ENCODE assay signal across 8 cellular contexts in genomic region chr22:31943976-31944699, GRCh38. TPM values are rescaled to one million over a fixed set of nuclear protein-coding genes. Genes with fewer than 3 reads are reported as not detected.
A peak's percentile ranks its signal among the peaks of the same experiment; 100 is the strongest.
DNase-seq lines count a peak whose midpoint lies in the region; TF ChIP-seq lines count a peak whose summit lies in the region.

Gene YWHAH (plus strand): TSS chr22:31944535. CDS start chr22:31944734, 199 bp downstream.

- H2AFZ ChIP-seq in H9 (ENCODE audit: low read length) (no peak within 1 kb of the TSS), MM.1S (ENCODE audit: low read length) (peak within 1 kb of the TSS; percentile 86)

- peak within 1 kb of the TSS; percentile 65 for H4K5ac ChIP-seq in H9 (ENCODE audit: insufficient read length, low read depth, low read length)

- peak within 1 kb of the TSS; percentile 67 for H2BK5ac ChIP-seq in H9 (ENCODE audit: insufficient read length, low read length)

- H3K4me3 Mint-ChIP-seq in H9, result peak within 1 kb of the TSS in 1 of 2 experiments; percentile 84; a peak in 3 of 5 replicates
- no peak within 1 kb of the TSS for H3K4me3 Mint-ChIP-seq in activated naive CD4-positive, alpha-beta T cell treated with anti-CD3 and anti-CD28 coated beads for 36 hours

- no peak within 1 kb of the TSS for H4K91ac ChIP-seq in H9 (ENCODE audit: insufficient read length, low read depth, low read length)

- H3K36me3 ChIP-seq in MM.1S (replicated peaks; ENCODE audit: insufficient read depth, low read length), result peaks cover 5% of the 10 kb centered on the region; the same call in 1 of the 2 replicates

- H3K27me3 ChIP-seq in H9 (ENCODE audit: insufficient read depth, low read length) (no peaks in the 10 kb centered on the region), MM.1S (replicated peaks; ENCODE audit: insufficient read depth, low read length) (no peaks in the 10 kb centered on the region)

- H2BK20ac ChIP-seq in H9 (ENCODE audit: low read depth, low read length, poor library complexity, severe bottlenecking), result no peak within 1 kb of the TSS

- H3K27ac Mint-ChIP-seq in H9, result peak within 1 kb of the TSS; percentile 92 to 97 (median 95); a peak in 5 of 7 replicates
- peak within 1 kb of the TSS; percentile 87 for H3K27ac Mint-ChIP-seq in activated naive CD4-positive, alpha-beta T cell treated with anti-CD3 and anti-CD28 coated beads for 36 hours

- TF ChIP-seq CTCF in H9 (conservative IDR thresholded peaks at IDR 0.05) (no peak), MM.1S (IDR thresholded peaks at IDR 0.05; ENCODE audit: low read length) (no peak)

- in situ Hi-C loops in G401 (cut with HindIII; ENCODE audit: low sequenced_read_pairs), result no loop called here

- no peak within 1 kb of the TSS for H3K56ac ChIP-seq in H9 (ENCODE audit: insufficient read length, low read depth, low read length)

- peak within 1 kb of the TSS; percentile 93 for H3K4me2 ChIP-seq in H9 (ENCODE audit: insufficient read depth, insufficient read length, low read length)
- H3K4me2 ChIP-seq in MM.1S (ENCODE audit: low read depth, low read length), result peak within 1 kb of the TSS; percentile 95

- H3K4me1 Mint-ChIP-seq in H9, result peaks cover 11 to 12% of the 10 kb centered on the region in 2 experiments
- peaks cover 18% of the 10 kb centered on the region for H3K4me1 Mint-ChIP-seq in activated naive CD4-positive, alpha-beta T cell treated with anti-CD3 and anti-CD28 coated beads for 36 hours (ENCODE audit: low read depth)

- H3K23me2 ChIP-seq in H9 (ENCODE audit: insufficient read length, low read depth, low read length, poor library complexity, severe bottlenecking), result peaks cover 14% of the 10 kb centered on the region

- H3K14ac ChIP-seq in H9 (ENCODE audit: insufficient read depth, low read length), result peak within 1 kb of the TSS; percentile 99

- H3F3A ChIP-seq in MM.1S (ENCODE audit: insufficient read depth, low read length), result peaks cover 9% of the 10 kb centered on the region

- H3K27ac ChIP-seq in H9 (ENCODE audit: insufficient read length, low read depth, low read length), result peak within 1 kb of the TSS; percentile 10
- H3K27ac ChIP-seq in MM.1S (ENCODE audit: low read length), result peak within 1 kb of the TSS; percentile 74

- CTCF ChIA-PET in activated naive CD4-positive, alpha-beta T cell treated with anti-CD3 and anti-CD28 coated beads for 36 hours (lab: Charles Lee), result interaction anchor here (0.7 to 1.0 kb wide), 2 partner anchors 27 to 278 kb away, joined by 3 read pairs; no protein-coding TSS in a partner anchor

- no peaks in the 10 kb centered on the region for H3K9me2 ChIP-seq in MM.1S (replicated peaks; ENCODE audit: insufficient read depth, low read length)

- H2BK12ac ChIP-seq in H9 (ENCODE audit: insufficient read length, low read depth, low read length), result peak within 1 kb of the TSS; percentile 75

- peaks cover 12% of the 10 kb centered on the region for H3K27me3 Mint-ChIP-seq in H9 (ENCODE audit: low read depth)
- no peaks in the 10 kb centered on the region for H3K27me3 Mint-ChIP-seq in activated naive CD4-positive, alpha-beta T cell treated with anti-CD3 and anti-CD28 coated beads for 36 hours (ENCODE audit: low read depth)

- peak within 1 kb of the TSS; percentile 92 for H3K9ac ChIP-seq in H9 (ENCODE audit: extremely low read depth, insufficient read length, low read length)
- peak within 1 kb of the TSS; percentile 85 for H3K9ac ChIP-seq in MM.1S (ENCODE audit: low read length)

- H3K79me1 ChIP-seq in H9 (ENCODE audit: insufficient read depth, low read depth, low read length, poor library complexity, severe bottlenecking), result peaks cover 3% of the 10 kb centered on the region

- H3K18ac ChIP-seq in H9 (ENCODE audit: insufficient read length, low read depth, low read length), result peak within 1 kb of the TSS; percentile 99

- H3K4me1 ChIP-seq in H9 (ENCODE audit: insufficient read depth, low read length) (no peaks in the 10 kb centered on the region; the same call in 1 of the 2 replicates), MM.1S (ENCODE audit: low read length) (peaks cover 14% of the 10 kb centered on the region)

- no CpG with 5 or more reads among the region's 86 CpGs for WGBS in H9 (ENCODE audit: extremely low coverage, insufficient read length, low lambda C conversion rate)

- H2AK5ac ChIP-seq in H9 (ENCODE audit: insufficient read length, low read length), result no peak within 1 kb of the TSS

- no peaks in the 10 kb centered on the region for H4K20me1 ChIP-seq in H9 (ENCODE audit: control insufficient read depth, insufficient read depth, insufficient read length)
- H4K20me1 ChIP-seq in MM.1S (ENCODE audit: insufficient read depth, low read length), result peaks cover 7% of the 10 kb centered on the region

- intact Hi-C loops in activated naive CD4-positive, alpha-beta T cell treated with anti-CD3 and anti-CD28 coated beads for 36 hours (cut with micrococcal nuclease), result loop anchor here (1.0 to 10.0 kb wide), 6 partner anchors 115 to 597 kb away; partner anchors contain the start of genes PATZ1, PISD and PRR14L

- H2BK15ac ChIP-seq in H9 (ENCODE audit: low read depth, low read length), result no peak within 1 kb of the TSS

- peak within 1 kb of the TSS; percentile 82 for H3K4me3 ChIP-seq in MM.1S (ENCODE audit: low read length)

- peak within 1 kb of the TSS; percentile 52 for H2BK120ac ChIP-seq in H9 (ENCODE audit: low read depth, low read length, poor library complexity, severe bottlenecking)

- H3K79me2 ChIP-seq in H9 (ENCODE audit: insufficient read depth, low read length) (peaks cover 32% of the 10 kb centered on the region; the same call in 1 of the 2 replicates), MM.1S (ENCODE audit: low read length) (peaks cover 44% of the 10 kb centered on the region)

- peak within 1 kb of the TSS; percentile 57; the same call in 1 of the 2 replicates for H3K4ac ChIP-seq in H9 (ENCODE audit: low read depth, low read length)

- H3K9me3 ChIP-seq in H9 (ENCODE audit: control insufficient read depth, low read depth, low read length) (no peaks in the 10 kb centered on the region), MM.1S (replicated peaks; ENCODE audit: insufficient read depth, low read length) (no peaks in the 10 kb centered on the region)

- H3K36me3 Mint-ChIP-seq in H9 (ENCODE audit: insufficient read depth in 1 of 3, low read depth in 3 of 3), result peaks cover 14 to 19% (median 16%) of the 10 kb centered on the region in 3 experiments; a peak in 6 of 7 replicates
- H3K36me3 Mint-ChIP-seq in activated naive CD4-positive, alpha-beta T cell treated with anti-CD3 and anti-CD28 coated beads for 36 hours (ENCODE audit: low read depth), result peaks cover 13% of the 10 kb centered on the region

- no peak within 1 kb of the TSS for H3K23ac ChIP-seq in H9 (ENCODE audit: insufficient read length, low read depth, low read length)

- no peak within 1 kb of the TSS for H4K8ac ChIP-seq in H9 (replicated peaks; ENCODE audit: insufficient read length, low read depth, low read length)

- DNase-seq in G401 (ENCODE audit: low spot score) (peak; percentile 95), H9 (peak; percentile 94), MM.1S (peak; percentile 93), SK-N-DZ (ENCODE audit: low spot score) (peak; percentile 94), germinal center (ENCODE audit: low spot score) (peak; percentile 97), nucleus accumbens (lab: John Stamatoyannopoulos, UW) (peak; percentile 41 to 98 (median 92)), superior temporal gyrus (ENCODE audit: extremely low spot score) (peak; percentile 95)
- DNase-seq in activated naive CD4-positive, alpha-beta T cell treated with anti-CD3 and anti-CD28 coated beads for 36 hours, result peak; percentile 93

- H3T11ph ChIP-seq in H9 (ENCODE audit: low read length), result no peak within 1 kb of the TSS

- H3K9me3 Mint-ChIP-seq in H9, result no peaks in the 10 kb centered on the region
- no peaks in the 10 kb centered on the region for H3K9me3 Mint-ChIP-seq in activated naive CD4-positive, alpha-beta T cell treated with anti-CD3 and anti-CD28 coated beads for 36 hours

RNA-seq across cellular contexts. Expression of gene YWHAH, which starts in this region (rescaled TPM):
- 93.0 and 126 TPM in 2 replicates for total RNA-seq in G401 (2014; rRNA removed; shearing (Covaris generic))
- total RNA-seq in H9 (2021), result 231 and 250 TPM in 2 replicates
- 138 and 160 TPM in 2 replicates for polyA plus RNA-seq in SK-N-DZ (2014; cell fraction: cytosol; rRNA removed)
- polyA plus RNA-seq in SK-N-DZ (2014; cell fraction: nucleus; rRNA removed), result 63.4 and 73.7 TPM in 2 replicates
- 100 to 1,000 TPM; 115 to 118 TPM for total RNA-seq in activated naive CD4-positive, alpha-beta T cell treated with anti-CD3 and anti-CD28 coated beads for 36 hours

Comparison
In these comparisons a context has a peak if more than half of its experiments do, and no peak if none do; other contexts are left out.
1. Peak in every context shown above with its lines: DNase-seq, H3K4me3 ChIP-seq and H3K27ac ChIP-seq.